Comparison of ENCODE assay signal across 34 cellular contexts in genomic region chr9:70429899-70430298, GRCh38. TPM values are rescaled to one million over a fixed set of nuclear protein-coding genes. Genes with fewer than 3 reads are reported as not detected.
"Had no signal": no experiment of that assay in that cellular context is flagged by ENCODE, and none has a peak within 500 bp of the region (broad histone marks: within the 10 kb centered on the region; RNA-seq: fewer than 3 reads in every experiment).

No MANE protein-coding gene starts in this region.

- H3K4me1 ChIP-seq: adrenal gland, breast epithelium, colonic mucosa, esophagus squamous epithelium had no signal

- ATAC-seq: activated CD4-positive, CD25-positive, alpha-beta regulatory T cell treated with anti-CD3 and anti-CD28 coated beads, Interleukin-2, amount 50 U/mL, for 24 hours; activated CD8-positive, alpha-beta T cell treated with anti-CD3 and anti-CD28 coated beads for 36 hours; activated naive CD8-positive, alpha-beta T cell treated with anti-CD3 and anti-CD28 coated beads, Interleukin-2, amount 50 U/mL, for 24 hours; activated T-cell treated with anti-CD3 and anti-CD28 coated beads, Interleukin-2, amount 50 U/mL, for 4 hours; activated T-helper 17 cell treated with anti-CD3 and anti-CD28 coated beads, Interleukin-2, amount 50 U/mL, for 72 hours; gastroesophageal sphincter; T-helper 17 cell had no signal

- H3K36me3 ChIP-seq: adrenal gland, breast epithelium, cardiac muscle cell, colonic mucosa, esophagus squamous epithelium, gastroesophageal sphincter, WERI-Rb-1 had no signal

- DNase-seq: activated B cell treated with CpG ODN at 0.5 μM for 24 hours; activated CD4-positive, alpha-beta T cell treated with anti-CD3 and anti-CD28 coated beads for 48 hours; activated CD4-positive, alpha-beta T cell treated with anti-CD3 and anti-CD28 coated beads, Interleukin-2, amount 50 U/mL, for 1 hour; activated CD4-positive, alpha-beta T cell treated with anti-CD3 and anti-CD28 coated beads, Interleukin-2, amount 50 U/mL, for 48 hours; activated CD8-positive, alpha-beta memory T cell treated with anti-CD3 and anti-CD28 coated beads for 24 hours; activated CD8-positive, alpha-beta T cell treated with anti-CD3 and anti-CD28 coated beads for 36 hours; activated effector memory CD4-positive, alpha-beta T cell treated with Interleukin-2 at 50 U/mL for 16 hours; activated gamma-delta T cell treated with Interleukin-2 at 50 U/mL for 16 hours; activated naive CD4-positive, alpha-beta T cell treated with anti-CD3 and anti-CD28 coated beads, Interleukin-2, amount 50 U/mL, for 16 hours; activated naive CD4-positive, alpha-beta T cell treated with Interleukin-2 at 50 U/mL for 16 hours; activated naive CD8-positive, alpha-beta T cell treated with anti-CD3 and anti-CD28 coated beads for 36 hours; activated naive CD8-positive, alpha-beta T cell treated with anti-CD3 and anti-CD28 coated beads, Interleukin-2, amount 50 U/mL, for 24 hours; activated T-cell treated with anti-CD3 and anti-CD28 coated beads, Interleukin-2, amount 50 U/mL, for 4 hours; amygdala; aorta; central memory CD4-positive, alpha-beta T cell; cerebellar nuclear complex; colonic mucosa; effector CD8-positive, alpha-beta T cell; esophagus squamous epithelium; foreskin melanocyte; T-helper 1 cell; T-helper 17 cell; T1000; WERI-Rb-1 had no signal

- H3K9me3 ChIP-seq: adrenal gland, breast epithelium, colonic mucosa, gastroesophageal sphincter had no signal

- H3K27me3 ChIP-seq: adrenal gland, breast epithelium, colonic mucosa, esophagus squamous epithelium, gastroesophageal sphincter had no signal

- H3K27ac ChIP-seq: adrenal gland, breast epithelium, cardiac muscle cell, colonic mucosa, epithelial cell of prostate, esophagus squamous epithelium, gastroesophageal sphincter, WERI-Rb-1 had no signal

- H3K4me3 ChIP-seq: adrenal gland, breast epithelium, cardiac muscle cell, colonic mucosa, esophagus squamous epithelium, gastroesophageal sphincter had no signal

- FAIRE-seq: endometrium, endothelial cell of umbilical vein had no signal

RNA-seq across cellular contexts. Expression of gene KLF9, which starts 15.4 kb away (rescaled TPM):
- polyA plus RNA-seq: cardiac muscle cell had no signal
